19 cellular contexts compared by ENCODE assay signal in genomic region chr19:2759965-2760364, GRCh38. TPM values are rescaled to one million over a fixed set of nuclear protein-coding genes. Genes with fewer than 3 reads are reported as not detected.
"Had no signal": no experiment of that assay in that cellular context is flagged by ENCODE, and none has a peak within 500 bp of the region (broad histone marks: within the 10 kb centered on the region; RNA-seq: fewer than 3 reads in every experiment).

No MANE protein-coding gene starts in this region.

- H3K4me1 ChIP-seq: foreskin keratinocyte, right atrium auricular region, stomach, uterus had no signal

- ATAC-seq: foreskin keratinocyte, left cardiac atrium, natural killer cell had no signal

- H3K27me3 ChIP-seq: foreskin keratinocyte, hepatocyte, ovary, right atrium auricular region, stomach, uterus had no signal

- H3K4me3 Mint-ChIP-seq: effector memory CD8-positive, alpha-beta T cell; mesothelial cell of epicardium; natural killer cell; neural crest cell; type B pancreatic cell had no signal

- H3K9me3 Mint-ChIP-seq: effector memory CD8-positive, alpha-beta T cell; mesothelial cell of epicardium; natural killer cell; neural crest cell; type B pancreatic cell had no signal

- DNase-seq: cortex of kidney; effector memory CD8-positive, alpha-beta T cell; foreskin keratinocyte; kidney; left cardiac atrium; natural killer cell; ovary; small intestine; stimulated activated CD4-positive, alpha-beta T cell treated with anti-CD3 and anti-CD28 coated beads, Interleukin-12 subunit alpha, Interleukin-12 subunit beta, amount 100 ng/mL, for 4 hours; stimulated activated naive CD4-positive, alpha-beta T cell; stomach; uterus had no signal

- H3K4me1 Mint-ChIP-seq: mesothelial cell of epicardium, neural crest cell had no signal

- H3K4me2 ChIP-seq: hepatocyte had no signal

- H3K36me3 Mint-ChIP-seq: natural killer cell, type B pancreatic cell had no signal

- H3K27me3 Mint-ChIP-seq: effector memory CD8-positive, alpha-beta T cell; type B pancreatic cell had no signal

- H3K27ac ChIP-seq: foreskin keratinocyte, hepatocyte, ovary, right atrium auricular region, stomach, uterus had no signal

- FAIRE-seq: kidney, small intestine had no signal

- H3K4me3 ChIP-seq: hepatocyte, ovary, right atrium auricular region, stomach, uterus had no signal

- H3K79me2 ChIP-seq: hepatocyte had no signal

- H3K9me3 ChIP-seq: ovary, right atrium auricular region, stomach, uterus had no signal

- H2AFZ ChIP-seq: hepatocyte had no signal

- H3K36me3 ChIP-seq: ovary, uterus had no signal

- H3K27ac Mint-ChIP-seq: mesothelial cell of epicardium, natural killer cell, type B pancreatic cell had no signal

RNA-seq across cellular contexts. Expression of gene DIRAS1, which starts 38.8 kb away (rescaled TPM):
- total RNA-seq: epithelial cell of proximal tubule had no signal

RNA-seq across cellular contexts. Expression of gene GNG7, which starts 57.5 kb away (rescaled TPM):
- total RNA-seq: myocyte had no signal
